In the genomic region with DNA sequence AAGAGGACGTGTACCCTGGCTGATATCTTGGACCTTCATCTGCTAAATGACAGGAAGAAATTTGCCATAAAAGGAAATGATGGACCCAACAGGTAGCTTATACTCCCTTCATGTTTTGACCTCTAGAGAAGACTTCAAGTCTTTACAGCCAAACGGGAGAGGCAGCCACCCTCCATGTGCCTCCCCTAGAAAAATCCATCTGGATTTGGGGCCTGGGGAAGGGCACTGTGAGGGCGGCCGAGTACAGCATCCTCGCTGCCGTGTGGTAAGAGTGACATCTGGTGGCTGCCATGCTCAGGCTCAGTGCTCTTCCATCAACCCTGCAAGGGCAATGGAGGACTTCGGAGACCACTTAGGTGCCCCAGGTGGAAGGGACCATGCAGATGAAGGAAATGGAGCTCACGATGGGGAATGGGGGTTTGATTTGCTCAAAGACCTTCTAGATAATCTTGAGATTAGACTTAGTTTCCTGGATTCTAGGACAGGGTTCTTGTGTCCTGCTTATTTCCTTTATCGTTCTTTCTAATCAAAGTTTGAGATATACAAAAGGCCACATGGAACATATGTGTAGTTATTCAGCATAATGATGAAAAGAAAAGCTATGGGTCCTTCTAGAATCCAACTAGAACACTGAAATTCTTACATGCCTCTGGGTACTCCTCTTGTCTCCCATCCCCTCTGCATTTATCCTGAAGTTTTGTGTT, we compare ENCODE assay signal across 8 cellular contexts.
DNase-seq lines count a peak whose midpoint lies in the region; ATAC-seq lines count a peak whose summit lies in the region.

No MANE protein-coding gene starts in this region.

- no peak overlapping the region for H3K27ac ChIP-seq in caudate nucleus (ENCODE audit: low read depth, low read length)

- no peak for ATAC-seq in GM21423 (IDR thresholded peaks at IDR 0.05; ENCODE audit: unreplicated experiment)

- DNase-seq in DMS79 treated with DMSO at 0.1 percent for 48 hours (lab: John Stamatoyannopoulos, UW) (peak; percentile 3), DMS79 (lab: John Stamatoyannopoulos, UW) (no peak), KBM-7 (peak; percentile 49), SKM-1 treated with dmso at 0.1 percent for 144 hours (lab: John Stamatoyannopoulos, UW; ENCODE audit: unreplicated experiment) (peak; percentile 39), caudate nucleus (lab: John Stamatoyannopoulos, UW) (peak in 43 of 61 donors; percentile 0 to 47 (median 10)), kidney tubule cell (ENCODE audit: low spot score) (peak; percentile 64)
- peak; percentile 30 for DNase-seq in stimulated activated CD4-positive, alpha-beta T cell treated with anti-CD3 and anti-CD28 coated beads, Interleukin-4, amount 100 ng/mL, for 24 hours

- in situ Hi-C loops in KBM-7 (cut with MboI; ENCODE audit: low pct_unique_long_range_greater_than_20kb, low sequenced_read_pairs) = no loop called here
